In the genomic region with DNA sequence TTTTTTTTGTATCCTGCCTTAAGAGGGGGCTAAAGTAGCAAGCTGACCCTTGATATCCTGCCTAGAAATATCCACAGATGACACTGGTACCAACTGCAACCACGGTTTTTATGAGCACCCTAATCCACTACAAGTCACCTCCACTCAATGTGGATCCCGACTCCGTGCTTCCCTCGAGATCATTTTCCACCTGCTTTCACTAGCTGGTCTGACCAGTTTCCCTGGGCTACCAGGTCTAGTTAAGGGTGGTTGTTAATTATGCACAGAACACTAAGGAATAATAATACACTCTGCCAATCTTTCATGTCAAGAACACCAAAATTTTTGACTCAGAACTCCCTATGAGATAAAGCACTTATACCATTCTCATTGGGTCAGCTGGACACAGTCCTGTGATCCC, we compare ENCODE assay signal across 13 cellular contexts.
DNase-seq lines count a peak whose midpoint lies in the region; ATAC-seq and TF ChIP-seq lines count a peak whose summit lies in the region.
"Had no signal": no experiment of that assay in that cellular context is flagged by ENCODE, and none has a peak within 500 bp of the region (broad histone marks: within the 10 kb centered on the region; RNA-seq: fewer than 3 reads in every experiment).

No MANE protein-coding gene starts in this region.

- no peaks in the 10 kb centered on the region for H3K27me3 ChIP-seq in right atrium auricular region
- no peaks in the 10 kb centered on the region for H3K27me3 ChIP-seq in esophagus squamous epithelium
- no peaks in the 10 kb centered on the region for H3K27me3 ChIP-seq in sigmoid colon
- H3K27me3 ChIP-seq: brain microvascular endothelial cell, neutrophil had no signal

- no peaks in the 10 kb centered on the region for H3K4me1 Mint-ChIP-seq in activated T-cell treated with anti-CD3 and anti-CD28 coated beads, Interleukin-2, amount 50 U/mL, for 4 hours (ENCODE audit: low read depth)

- no peaks in the 10 kb centered on the region for H3K9me3 Mint-ChIP-seq in activated T-cell treated with anti-CD3 and anti-CD28 coated beads, Interleukin-2, amount 50 U/mL, for 4 hours

- no peak for DNase-seq in right atrium auricular region (ENCODE audit: low spot score)
- DNase-seq in left ventricle myocardium superior = no peak
- no peak for DNase-seq in esophagus squamous epithelium (lab: John Stamatoyannopoulos, UW)
- no peak for DNase-seq in sigmoid colon
- no peak for DNase-seq in NCI-H446 (lab: John Stamatoyannopoulos, UW)
- DNase-seq in activated T-cell treated with anti-CD3 and anti-CD28 coated beads, Interleukin-2, amount 50 U/mL, for 4 hours = no peak
- DNase-seq in activated CD8-positive, alpha-beta memory T cell treated with anti-CD3 and anti-CD28 coated beads for 24 hours = no peak
- DNase-seq: activated naive CD4-positive, alpha-beta T cell treated with anti-CD3 and anti-CD28 coated beads, Interleukin-2, amount 50 U/mL, for 16 hours; NCI-H69 had no signal

- H3K4me3 ChIP-seq in right atrium auricular region = no peak overlapping the region
- H3K4me3 ChIP-seq in esophagus squamous epithelium = no peak overlapping the region
- H3K4me3 ChIP-seq in sigmoid colon = no peak overlapping the region

- H3K27me3 Mint-ChIP-seq in activated T-cell treated with anti-CD3 and anti-CD28 coated beads, Interleukin-2, amount 50 U/mL, for 4 hours (ENCODE audit: low read depth) = no peaks in the 10 kb centered on the region

- no peak for TF ChIP-seq CTCF in right atrium auricular region (IDR thresholded peaks at IDR 0.05)
- no peak for TF ChIP-seq CTCF in esophagus squamous epithelium (IDR thresholded peaks at IDR 0.05)
- no peak for TF ChIP-seq CTCF in sigmoid colon (IDR thresholded peaks at IDR 0.05)

- no peak for TF ChIP-seq EP300 in sigmoid colon (IDR thresholded peaks at IDR 0.05)

- no peak for ATAC-seq in left ventricle myocardium superior
- ATAC-seq in activated T-cell treated with anti-CD3 and anti-CD28 coated beads, Interleukin-2, amount 50 U/mL, for 4 hours = no peak
- no peak for ATAC-seq in GM19397 (IDR thresholded peaks at IDR 0.05; ENCODE audit: unreplicated experiment)
- ATAC-seq: activated CD4-positive, CD25-positive, alpha-beta regulatory T cell treated with anti-CD3 and anti-CD28 coated beads, Interleukin-2, amount 50 U/mL, for 24 hours had no signal

- H3K36me3 Mint-ChIP-seq in activated T-cell treated with anti-CD3 and anti-CD28 coated beads, Interleukin-2, amount 50 U/mL, for 4 hours (ENCODE audit: insufficient read depth) = no peaks in the 10 kb centered on the region

- WGBS in esophagus squamous epithelium, 2 donors = 70% methylated on average over 4 of the region's 4 CpGs; no CpG with 5 or more reads in 1 of the 2 donors
- WGBS in sigmoid colon, 2 donors = 73 to 91% methylated on average over 4 of the region's 4 CpGs

- H3K4me3 Mint-ChIP-seq in activated T-cell treated with anti-CD3 and anti-CD28 coated beads, Interleukin-2, amount 50 U/mL, for 4 hours = no peak overlapping the region

- no peaks in the 10 kb centered on the region for H3K36me3 ChIP-seq in right atrium auricular region
- H3K36me3 ChIP-seq in esophagus squamous epithelium = no peaks in the 10 kb centered on the region
- H3K36me3 ChIP-seq in sigmoid colon = no peaks in the 10 kb centered on the region
- H3K36me3 ChIP-seq: brain microvascular endothelial cell, neutrophil had no signal

- intact Hi-C loops in left ventricle myocardium superior (cut with micrococcal nuclease) (no loop called here), esophagus squamous epithelium (cut with DNase I) (loop anchor here (10.0 kb wide), 1 partner anchor 81 kb away; no protein-coding TSS in a partner anchor), sigmoid colon (cut with DNase I) (no loop called here)

- H3K9me3 ChIP-seq in right atrium auricular region (no peaks in the 10 kb centered on the region), esophagus squamous epithelium (no peaks in the 10 kb centered on the region), sigmoid colon (no peaks in the 10 kb centered on the region)
- H3K9me3 ChIP-seq: neutrophil had no signal

- H3K27ac ChIP-seq in right atrium auricular region (peak overlapping the region; percentile 55 to 59), esophagus squamous epithelium (peak overlapping the region; percentile 50 to 81 (median 67)), sigmoid colon (peak overlapping the region; percentile 28 to 68 (median 60))
- H3K27ac ChIP-seq: neutrophil had no signal

- TF ChIP-seq POLR2A in esophagus squamous epithelium (IDR thresholded peaks at IDR 0.05) (no peak), sigmoid colon (IDR thresholded peaks at IDR 0.05) (no peak)

- H3K4me1 ChIP-seq in right atrium auricular region (peaks cover 0 to 14% of the 10 kb centered on the region in 2 donors), esophagus squamous epithelium (peaks cover 10 to 19% (median 12%) of the 10 kb centered on the region in 3 donors), sigmoid colon (peaks cover 0 to 18% (median 3%) of the 10 kb centered on the region in 4 donors)
